ENCODE assay signal across 12 cellular contexts in genomic region chr4:8507251-8507570, GRCh38.
DNase-seq lines count a peak whose midpoint lies in the region; ATAC-seq and TF ChIP-seq lines count a peak whose summit lies in the region.
"Had no signal": no experiment of that assay in that cellular context is flagged by ENCODE, and none has a peak within 500 bp of the region (broad histone marks: within the 10 kb centered on the region; RNA-seq: fewer than 3 reads in every experiment).

No MANE protein-coding gene starts in this region.

- peak overlapping the region in 3 of 4 donors; percentile 40 to 77 (median 41) for H3K27ac ChIP-seq in body of pancreas
- peak overlapping the region; percentile 34 for H3K27ac ChIP-seq in iPS-20b (ENCODE audit: low read length)
- H3K27ac ChIP-seq in smooth muscle cell (ENCODE audit: low read depth): no peak overlapping the region
- H3K27ac ChIP-seq in hepatocyte: no peak overlapping the region

- DNase-seq in Daoy (ENCODE audit: low read depth) (peak; percentile 47), body of pancreas (no peak), smooth muscle cell (lab: John Stamatoyannopoulos, UW; ENCODE audit: unreplicated experiment) (no peak), MG63 (no peak), hepatocyte (ENCODE audit: low spot score) (no peak)
- DNase-seq in activated naive CD4-positive, alpha-beta T cell treated with Interleukin-2 at 50 U/mL for 16 hours: no peak
- DNase-seq: activated CD4-positive, alpha-beta memory T cell treated with anti-CD3 and anti-CD28 coated beads for 36 hours; activated naive CD4-positive, alpha-beta T cell treated with anti-CD3 and anti-CD28 coated beads, Interleukin-2, amount 10 ng/mL, durations not matched to agents 7 days and 5 days; Kasumi-1; T-helper 17 cell had no signal

- no peak for ATAC-seq in body of pancreas
- no peak for ATAC-seq in HG02970 (IDR thresholded peaks at IDR 0.05; ENCODE audit: low FRiP score, unreplicated experiment)
- ATAC-seq: T-helper 17 cell had no signal

- H3K36me3 ChIP-seq in body of pancreas (replicated peaks in 1 of 2; ENCODE audit: insufficient read depth in 1 of 2, low read depth in 2 of 2): no peaks in the 10 kb centered on the region
- H3K36me3 ChIP-seq in iPS-20b (ENCODE audit: insufficient read depth, low read depth, low read length): no peaks in the 10 kb centered on the region
- H3K36me3 ChIP-seq in smooth muscle cell (ENCODE audit: low read depth): no peaks in the 10 kb centered on the region
- no peaks in the 10 kb centered on the region for H3K36me3 ChIP-seq in MG63
- no peaks in the 10 kb centered on the region for H3K36me3 ChIP-seq in hepatocyte (replicated peaks; ENCODE audit: insufficient read depth, low read depth)

- H3K9me3 ChIP-seq in body of pancreas (no peaks in the 10 kb centered on the region), iPS-20b (ENCODE audit: insufficient read depth, low read depth, low read length) (no peaks in the 10 kb centered on the region), smooth muscle cell (replicated peaks; ENCODE audit: low read depth) (no peaks in the 10 kb centered on the region), MG63 (no peaks in the 10 kb centered on the region), hepatocyte (ENCODE audit: low read depth) (no peaks in the 10 kb centered on the region)

- H4K20me1 ChIP-seq in smooth muscle cell (ENCODE audit: low read depth) (no peaks in the 10 kb centered on the region), hepatocyte (ENCODE audit: insufficient read depth, poor library complexity, severe bottlenecking) (no peaks in the 10 kb centered on the region)

- H3K9me2 ChIP-seq in hepatocyte (replicated peaks; ENCODE audit: insufficient read depth): no peaks in the 10 kb centered on the region

- no peaks in the 10 kb centered on the region for H3K79me2 ChIP-seq in smooth muscle cell (ENCODE audit: low read depth)
- H3K79me2 ChIP-seq in hepatocyte: no peaks in the 10 kb centered on the region

- H3K4me1 ChIP-seq in body of pancreas (peaks cover 39% of the 10 kb centered on the region), iPS-20b (ENCODE audit: insufficient read depth, low read length) (peaks cover 17% of the 10 kb centered on the region; the same call in 1 of the 2 replicates), smooth muscle cell (ENCODE audit: low read depth) (peaks cover 15% of the 10 kb centered on the region), hepatocyte (ENCODE audit: insufficient read depth) (peaks cover 13% of the 10 kb centered on the region)

- H3K9ac ChIP-seq in iPS-20b (ENCODE audit: low read depth, low read length) (0 out of 2 replicates have a peak overlapping the region, but pooled peaks have one; percentile 11), smooth muscle cell (ENCODE audit: low read depth) (no peak overlapping the region)

- 77 to 80% methylated on average over 12 of the region's 12 CpGs for WGBS in body of pancreas, 2 donors
- 76% methylated on average over 12 of the region's 12 CpGs for WGBS in smooth muscle cell (ENCODE audit: low lambda C conversion rate)
- 90% methylated on average over 11 of the region's 12 CpGs for WGBS in hepatocyte (ENCODE audit: low lambda C conversion rate, missing lambda C conversion rate)

- intact Hi-C loops in body of pancreas (cut with DNase I): no loop called here

- no peak for TF ChIP-seq CTCF in body of pancreas (IDR thresholded peaks at IDR 0.05)
- TF ChIP-seq CTCF in smooth muscle cell (IDR thresholded peaks at IDR 0.05; ENCODE audit: borderline replicate concordance, insufficient read depth, poor library complexity, severe bottlenecking): no peak
- no peak for TF ChIP-seq CTCF in hepatocyte (IDR thresholded peaks at IDR 0.05; ENCODE audit: poor library complexity)

- TF ChIP-seq POLR2A in body of pancreas (IDR thresholded peaks at IDR 0.05): no peak

- no peak overlapping the region for H2AFZ ChIP-seq in smooth muscle cell (ENCODE audit: low read depth)
- no peak overlapping the region for H2AFZ ChIP-seq in hepatocyte

- no peaks in the 10 kb centered on the region for H3F3A ChIP-seq in smooth muscle cell (ENCODE audit: low read depth)

- peak overlapping the region; percentile 54 for H3K4me2 ChIP-seq in smooth muscle cell
- no peak overlapping the region for H3K4me2 ChIP-seq in hepatocyte

- H3K27me3 ChIP-seq in body of pancreas (no peaks in the 10 kb centered on the region), iPS-20b (ENCODE audit: insufficient read depth, low read length) (no peaks in the 10 kb centered on the region), smooth muscle cell (ENCODE audit: low read depth) (no peaks in the 10 kb centered on the region), MG63 (no peaks in the 10 kb centered on the region), hepatocyte (no peaks in the 10 kb centered on the region)

- H3K4me3 ChIP-seq in body of pancreas (no peak overlapping the region), iPS-20b (ENCODE audit: low read length) (no peak overlapping the region), smooth muscle cell (no peak overlapping the region), MG63 (no peak overlapping the region), hepatocyte (no peak overlapping the region)

Comparison
In these comparisons a context has a peak if more than half of its experiments do, and no peak if none do; other contexts are left out.
1. H3K27ac ChIP-seq: peak in body of pancreas (3 of 4) and iPS-20b (single experiment); none in smooth muscle cell (single experiment) and hepatocyte (single experiment).